ENCODE assay signal across 23 cellular contexts in the genomic region with DNA sequence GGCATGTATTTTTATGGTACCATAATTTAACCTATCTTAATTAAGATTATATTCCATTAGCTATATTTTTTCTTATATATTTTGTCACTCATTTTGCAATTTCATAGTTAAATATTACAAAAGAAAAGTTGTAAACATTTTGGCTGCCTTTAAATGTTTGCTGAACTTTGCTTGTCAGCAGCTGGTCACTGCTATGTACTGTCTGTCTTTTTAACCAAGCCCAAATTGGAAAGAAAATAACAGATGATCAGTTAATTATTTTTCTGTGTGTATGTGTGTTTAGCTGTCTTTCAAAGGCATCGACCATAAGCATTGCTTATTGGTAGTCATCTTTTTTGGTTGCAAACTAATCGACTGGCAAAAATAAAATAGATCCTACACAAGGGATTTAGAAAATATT.
"Had no signal": no experiment of that assay in that cellular context is flagged by ENCODE, and none has a peak within 500 bp of the region (broad histone marks: within the 10 kb centered on the region; RNA-seq: fewer than 3 reads in every experiment).

No MANE protein-coding gene starts in this region.

- H3K4me1 ChIP-seq: colonic mucosa, esophagus squamous epithelium, gastrocnemius medialis, heart right ventricle, left ventricle myocardium inferior, lower lobe of right lung had no signal

- H3K4me3 Mint-ChIP-seq: dendritic cell treated with granulocyte-macrophage colony-stimulating factor and Interleukin-4, amounts not matched to agents 40 ng/mL and 50 ng/mL, for 4 days; effector memory CD8-positive, alpha-beta T cell; mesothelial cell of epicardium; naive B cell had no signal

- DNase-seq: colonic mucosa; cortex of kidney; effector CD8-positive, alpha-beta T cell; effector memory CD8-positive, alpha-beta T cell; endodermal cell; erythroblast; esophagus squamous epithelium; foreskin fibroblast; gastrocnemius medialis; glutamatergic neuron; head of caudate nucleus; heart right ventricle; hippocampal formation; left cardiac atrium; left ventricle myocardium inferior; lower lobe of right lung; mesenchymal stem cell; mucosa of descending colon; naive B cell had no signal

- H3K27me3 ChIP-seq: colonic mucosa, esophagus squamous epithelium, gastrocnemius medialis, heart right ventricle had no signal

- H3K4me3 ChIP-seq: colonic mucosa, esophagus squamous epithelium, gastrocnemius medialis, heart right ventricle, left ventricle myocardium inferior, lower lobe of right lung, mucosa of descending colon had no signal

- H3K27ac ChIP-seq: colonic mucosa, epithelial cell of prostate, esophagus squamous epithelium, gastrocnemius medialis, heart right ventricle, left ventricle myocardium inferior, lower lobe of right lung had no signal

- H3K9me3 ChIP-seq: colonic mucosa, esophagus squamous epithelium, gastrocnemius medialis, mucosa of descending colon had no signal

- H3K9me3 Mint-ChIP-seq: effector memory CD8-positive, alpha-beta T cell had no signal

- ATAC-seq: effector memory CD8-positive, alpha-beta T cell; esophagus mucosa; gastrocnemius medialis; heart right ventricle; left cardiac atrium; lower lobe of right lung; mucosa of descending colon had no signal

- H3K27me3 Mint-ChIP-seq: dendritic cell treated with granulocyte-macrophage colony-stimulating factor and Interleukin-4, amounts not matched to agents 40 ng/mL and 50 ng/mL, for 4 days had no signal

- H3K27ac Mint-ChIP-seq: dendritic cell treated with granulocyte-macrophage colony-stimulating factor and Interleukin-4, amounts not matched to agents 40 ng/mL and 50 ng/mL, for 4 days; effector memory CD8-positive, alpha-beta T cell had no signal

- H3K4me1 Mint-ChIP-seq: naive B cell had no signal

- H3K36me3 ChIP-seq: colonic mucosa, esophagus squamous epithelium, gastrocnemius medialis, heart right ventricle, left ventricle myocardium inferior, lower lobe of right lung had no signal
